ENCODE assay signal across 10 cellular contexts in the genomic region with DNA sequence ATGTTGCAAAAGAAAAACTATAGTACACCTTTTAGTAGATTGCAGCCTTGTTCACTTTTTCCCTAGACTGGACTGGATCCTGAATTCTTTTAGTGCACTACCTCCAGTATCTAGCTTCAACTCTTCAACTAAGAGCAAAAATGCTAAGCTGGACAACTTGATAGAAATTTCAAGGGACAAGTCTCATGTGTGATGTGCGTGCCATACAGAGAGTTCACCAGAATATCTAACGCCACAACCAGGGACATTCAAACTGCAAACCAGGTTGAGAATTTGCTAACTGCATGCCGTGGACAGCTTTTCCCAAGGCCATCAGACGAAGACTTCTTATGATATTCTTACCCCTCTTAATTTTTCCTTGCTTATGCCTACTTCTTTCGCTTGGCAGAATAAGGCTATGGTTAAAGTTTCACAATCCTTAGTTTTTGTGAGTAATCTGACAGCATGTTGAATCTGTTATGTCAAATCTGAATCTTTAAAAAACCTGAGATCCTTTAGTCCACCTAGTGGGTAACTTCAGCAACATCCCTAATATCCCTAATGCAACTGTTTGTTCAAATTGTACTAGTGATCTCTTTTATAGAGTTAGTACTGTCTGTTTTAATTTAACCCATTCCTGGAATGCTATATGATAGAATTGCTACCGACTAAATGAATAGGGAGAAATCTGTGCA.
A peak's percentile ranks its signal among the peaks of the same experiment; 100 is the strongest.
DNase-seq lines count a peak whose midpoint lies in the region; ATAC-seq and TF ChIP-seq lines count a peak whose summit lies in the region.
"Had no signal": no experiment of that assay in that cellular context is flagged by ENCODE, and none has a peak within 500 bp of the region (broad histone marks: within the 10 kb centered on the region; RNA-seq: fewer than 3 reads in every experiment).

No MANE protein-coding gene starts in this region.

- intact Hi-C loops in heart right ventricle (cut with DNase I) = loop anchor here in 9 of 10 donors (1.0 to 10.0 kb wide), 6 partner anchors 54 to 94 kb away; no protein-coding TSS in a partner anchor

- DNase-seq in DMS 273 (lab: John Stamatoyannopoulos, UW; ENCODE audit: unreplicated experiment) (peak; percentile 28), DMS 273 treated with DMSO at 0.1 percent for 48 hours (lab: John Stamatoyannopoulos, UW) (no peak), amniotic epithelial cell (ENCODE audit: low read depth) (peak; percentile 83), heart right ventricle (no peak), thoracic aorta (ENCODE audit: low spot score) (no peak), H7 (no peak), AML-193 (lab: John Stamatoyannopoulos, UW) (no peak), NCI-H1105 (lab: John Stamatoyannopoulos, UW) (no peak)
- DNase-seq: midbrain had no signal

- H3K4me3 ChIP-seq in heart right ventricle (no peak overlapping the region), thoracic aorta (no peak overlapping the region), H7 (ENCODE audit: insufficient read depth, low read depth, low read length) (no peak overlapping the region)

- ATAC-seq in heart right ventricle (peak in 4 of 8 donors; percentile 40 to 56 (median 45)), thoracic aorta (ENCODE audit: insufficient number of reproducible peaks, low FRiP score, low read depth) (peak; percentile 19)

- H3K36me3 ChIP-seq in heart right ventricle = no peaks in the 10 kb centered on the region
- H3K36me3 ChIP-seq in thoracic aorta = no peaks in the 10 kb centered on the region
- H3K36me3 ChIP-seq in H7 (replicated peaks; ENCODE audit: control insufficient read depth, insufficient read depth, low read length) = no peaks in the 10 kb centered on the region

- WGBS in heart right ventricle, 2 donors = 83 to 87% methylated on average over 6 of the region's 6 CpGs

- H3K27ac ChIP-seq in heart right ventricle (peak overlapping the region in 1 of 10 donors; percentile 12), thoracic aorta (no peak overlapping the region)
- H3K27ac ChIP-seq: 22Rv1 had no signal

- H3K9me3 ChIP-seq in heart right ventricle (no peaks in the 10 kb centered on the region), thoracic aorta (no peaks in the 10 kb centered on the region)

- H3K4me1 ChIP-seq in heart right ventricle (peaks cover 0 to 16% (median 0%) of the 10 kb centered on the region in 9 donors), thoracic aorta (ENCODE audit: control insufficient read depth in 1 of 2, low read depth in 2 of 2) (peaks cover 20 to 55% of the 10 kb centered on the region in 2 donors)

- TF ChIP-seq CTCF in heart right ventricle (IDR thresholded peaks at IDR 0.05) = peak; percentile 19 to 62 (median 36)
- peak; percentile 35 for TF ChIP-seq CTCF in thoracic aorta (IDR thresholded peaks at IDR 0.05)

- H3K27me3 ChIP-seq in heart right ventricle = no peaks in the 10 kb centered on the region
- H3K27me3 ChIP-seq in thoracic aorta (replicated peaks; ENCODE audit: insufficient read depth) = no peaks in the 10 kb centered on the region
- H3K27me3 ChIP-seq in H7 (ENCODE audit: control insufficient read depth, insufficient read depth, low read length) = no peaks in the 10 kb centered on the region

Comparison
In these comparisons a context has a peak if more than half of its experiments do, and no peak if none do; other contexts are left out.
1. DNase-seq: peak in DMS 273 (single experiment) and amniotic epithelial cell (single experiment); none in DMS 273 treated with DMSO at 0.1 percent for 48 hours (single experiment), heart right ventricle (0 of 2), thoracic aorta (single experiment), H7 (single experiment), AML-193 (0 of 2) and NCI-H1105 (single experiment).